ENCODE assay signal across 20 cellular contexts in genomic region chr13:98111168-98112098, GRCh38.
"Had no signal": no experiment of that assay in that cellular context is flagged by ENCODE, and none has a peak within 500 bp of the region (broad histone marks: within the 10 kb centered on the region; RNA-seq: fewer than 3 reads in every experiment).

No MANE protein-coding gene starts in this region.

- H3K27ac ChIP-seq: gastrocnemius medialis, neutrophil, sigmoid colon, skin epidermis had no signal

- H3K36me3 ChIP-seq: gastrocnemius medialis, neutrophil, sigmoid colon had no signal

- H3K4me1 ChIP-seq: gastrocnemius medialis, sigmoid colon had no signal

- H3K36me3 Mint-ChIP-seq: naive B cell had no signal

- DNase-seq: central memory CD4-positive, alpha-beta T cell; cortex of kidney; effector memory CD4-positive, alpha-beta T cell; gastrocnemius medialis; kidney; left cardiac atrium; left ventricle myocardium superior; mammary epithelial cell; midbrain; naive B cell; nephron progenitor cell; posterior cingulate gyrus; sigmoid colon; stimulated activated CD4-positive, alpha-beta T cell treated with anti-CD3 and anti-CD28 coated beads, Interleukin-2, amount 100 ng/mL, for 24 hours; stimulated activated CD4-positive, alpha-beta T cell treated with anti-CD3 and anti-CD28 coated beads, Interleukin-4, amount 100 ng/mL, for 4 hours; stimulated activated naive CD4-positive, alpha-beta T cell treated with Interleukin-2 at 50 U/mL for 16 hours; trophoblast cell had no signal

- H3K27ac Mint-ChIP-seq: naive B cell had no signal

- H3K4me3 Mint-ChIP-seq: naive B cell, nephron progenitor cell had no signal

- H3K27me3 ChIP-seq: gastrocnemius medialis, neutrophil, sigmoid colon had no signal

- H3K4me3 ChIP-seq: gastrocnemius medialis, sigmoid colon, skin epidermis had no signal

- H3K4me1 Mint-ChIP-seq: naive B cell, nephron progenitor cell had no signal

- ATAC-seq: esophagus mucosa, gastrocnemius medialis, left cardiac atrium, left ventricle myocardium superior had no signal

- H3K9me3 ChIP-seq: gastrocnemius medialis, neutrophil, sigmoid colon had no signal
